Comparison of ENCODE assay signal across 11 cellular contexts in genomic region chr14:49975799-49976198, GRCh38.
A peak's percentile ranks its signal among the peaks of the same experiment; 100 is the strongest.
DNase-seq lines count a peak whose midpoint lies in the region; FAIRE-seq and TF ChIP-seq lines count a peak whose summit lies in the region.
"Had no signal": no experiment of that assay in that cellular context is flagged by ENCODE, and none has a peak within 500 bp of the region (broad histone marks: within the 10 kb centered on the region; RNA-seq: fewer than 3 reads in every experiment).

No MANE protein-coding gene starts in this region.

- no peak for TF ChIP-seq CTCF in OCI-LY1 (IDR thresholded peaks at IDR 0.05; ENCODE audit: low read length)
- no peak for TF ChIP-seq CTCF in endothelial cell of umbilical vein (IDR thresholded peaks at IDR 0.05; ENCODE audit: extremely low read depth in 1 of 2, insufficient read depth in 1 of 2, low read depth in 1 of 2, low read length in 2 of 2)

- H4K20me1 ChIP-seq in OCI-LY1 (ENCODE audit: insufficient read depth, low read length) (no peaks in the 10 kb centered on the region), endothelial cell of umbilical vein (replicated peaks; ENCODE audit: control insufficient read depth, extremely low read depth, insufficient read depth, low read length) (no peaks in the 10 kb centered on the region)

- H3K4me2 ChIP-seq in OCI-LY1 (ENCODE audit: low read length) (peak overlapping the region; percentile 82), endothelial cell of umbilical vein (ENCODE audit: insufficient read depth, low read length) (peak overlapping the region; percentile 8), trophoblast cell (ENCODE audit: low read length) (no peak overlapping the region)

- H3K9ac ChIP-seq in OCI-LY1 (ENCODE audit: low read length) = peak overlapping the region; percentile 16; the same call in 1 of the 2 replicates
- H3K9ac ChIP-seq in endothelial cell of umbilical vein (replicated peaks; ENCODE audit: extremely low read depth, insufficient read depth, low read length) = no peak overlapping the region
- no peak overlapping the region for H3K9ac ChIP-seq in trophoblast cell (ENCODE audit: low read length)

- H3K9me1 ChIP-seq in endothelial cell of umbilical vein (replicated peaks; ENCODE audit: control insufficient read depth, extremely low read depth, insufficient read depth, low read length) = no peaks in the 10 kb centered on the region

- POLR2A ChIA-PET in CD4-positive, alpha-beta memory T cell (lab: Charles Lee; ENCODE audit: partially characterized antibody) = interaction anchor here (0.8 to 19.1 kb wide), 11 partner anchors 24 to 122 kb away, joined by 3 to 486 read pairs (median 23); partner anchors contain the start of gene ARF6
- POLR2A ChIA-PET in endothelial cell of umbilical vein (lab: Charles Lee) = no interaction called here

- H3K9me3 ChIP-seq in CD4-positive, alpha-beta memory T cell (ENCODE audit: control insufficient read depth in 1 of 2, low read length in 2 of 2) = no peaks in the 10 kb centered on the region
- H3K9me3 ChIP-seq in OCI-LY1 (ENCODE audit: low read length) = no peaks in the 10 kb centered on the region
- H3K9me3 ChIP-seq in endothelial cell of umbilical vein (replicated peaks; ENCODE audit: control insufficient read depth, insufficient read depth, low read length) = no peaks in the 10 kb centered on the region
- H3K9me3 ChIP-seq in trophoblast cell (ENCODE audit: insufficient read depth, low read depth, low read length) = no peaks in the 10 kb centered on the region

- dilution Hi-C loops in endothelial cell of umbilical vein (cut with MboI; ENCODE audit: extremely low pct_ligation_motif_present, low sequenced_read_pairs) = no loop called here

- H3K27ac Mint-ChIP-seq in CD4-positive, alpha-beta memory T cell = peak overlapping the region; percentile 63 to 93 (median 83)

- H2BK12ac ChIP-seq in trophoblast cell (ENCODE audit: low read length) = peak overlapping the region; percentile 83

- H3K18ac ChIP-seq in trophoblast cell (ENCODE audit: low read length) = no peak overlapping the region

- H3K4me3 ChIP-seq in CD4-positive, alpha-beta memory T cell (ENCODE audit: low read length in 2 of 2) = no peak overlapping the region
- H3K4me3 ChIP-seq in OCI-LY1 (ENCODE audit: low read depth, low read length, poor library complexity, severe bottlenecking) (no peak overlapping the region), endothelial cell of umbilical vein (replicated peaks in 1 of 3; ENCODE audit: insufficient read depth in 1 of 3, low read depth in 1 of 3, low read length in 3 of 3) (no peak overlapping the region), trophoblast cell (ENCODE audit: low read depth, low read length) (no peak overlapping the region)

- H3K79me2 ChIP-seq in OCI-LY1 (ENCODE audit: insufficient read depth, low read length) (peaks cover 8% of the 10 kb centered on the region), endothelial cell of umbilical vein (ENCODE audit: control insufficient read depth, insufficient read depth, low read length) (no peaks in the 10 kb centered on the region), trophoblast cell (ENCODE audit: control insufficient read depth, insufficient read depth, low read length, poor library complexity) (no peaks in the 10 kb centered on the region)

- H3K4me1 ChIP-seq in CD4-positive, alpha-beta memory T cell (ENCODE audit: insufficient read depth, low read length) = peaks cover 100% of the 10 kb centered on the region
- H3K4me1 ChIP-seq in OCI-LY1 (ENCODE audit: insufficient read depth, low read length, severe bottlenecking) (peaks cover 90% of the 10 kb centered on the region), endothelial cell of umbilical vein (ENCODE audit: control insufficient read depth, extremely low read depth, insufficient read depth, low read length) (peaks cover 51% of the 10 kb centered on the region), trophoblast cell (ENCODE audit: control insufficient read depth in 1 of 2, insufficient read depth in 2 of 2, low read length in 2 of 2) (peaks cover 15 to 18% of the 10 kb centered on the region in 2 experiments)

- no peak overlapping the region for H2AK5ac ChIP-seq in trophoblast cell (ENCODE audit: low read length)

- H3K9me2 ChIP-seq in OCI-LY1 (ENCODE audit: low read depth, low read length) = no peaks in the 10 kb centered on the region

- no peak overlapping the region for H3K23ac ChIP-seq in trophoblast cell (ENCODE audit: low read length)

- no peaks in the 10 kb centered on the region for H3K27me3 ChIP-seq in CD4-positive, alpha-beta memory T cell (ENCODE audit: insufficient read depth, low read length)
- H3K27me3 ChIP-seq in OCI-LY1 (ENCODE audit: insufficient read depth, low read length) (no peaks in the 10 kb centered on the region), endothelial cell of umbilical vein (ENCODE audit: control insufficient read depth in 2 of 2, insufficient read depth in 2 of 2, low read length in 2 of 2) (no peaks in the 10 kb centered on the region), trophoblast cell (ENCODE audit: insufficient read depth, low read length) (no peaks in the 10 kb centered on the region)

- no peak for FAIRE-seq in endothelial cell of umbilical vein (lab: Jason Lieb, UNC)
- FAIRE-seq: endometrium had no signal

- intact Hi-C loops in CD4-positive, alpha-beta memory T cell (cut with micrococcal nuclease) = no loop called here
- intact Hi-C loops in endothelial cell of umbilical vein (cut with micrococcal nuclease) = no loop called here

- H3K27ac ChIP-seq in CD4-positive, alpha-beta memory T cell (ENCODE audit: low read depth, low read length) = peak overlapping the region; percentile 0
- H3K27ac ChIP-seq in OCI-LY1 (ENCODE audit: low read depth, low read length, poor library complexity, severe bottlenecking) (peak overlapping the region; percentile 98), endothelial cell of umbilical vein (ENCODE audit: insufficient read depth, low read depth, low read length) (peak overlapping the region; percentile 65), trophoblast cell (ENCODE audit: low read depth, low read length) (peak overlapping the region; percentile 14)

- peak overlapping the region; percentile 8 for H4K91ac ChIP-seq in trophoblast cell (ENCODE audit: low read depth, low read length)

- CTCF ChIA-PET in CD4-positive, alpha-beta memory T cell (lab: Charles Lee; ENCODE audit: partially characterized antibody) = interaction anchor here (0.7 to 9.4 kb wide), 9 partner anchors 22 to 111 kb away, joined by 3 to 72 read pairs (median 13); no protein-coding TSS in a partner anchor
- CTCF ChIA-PET in endothelial cell of umbilical vein (lab: Charles Lee) = interaction anchor here (0.8 to 3.1 kb wide), 8 partner anchors 68 to 129 kb away, joined by 3 to 19 read pairs (median 4); partner anchors contain the start of gene ARF6

- no peak overlapping the region for H3K4ac ChIP-seq in trophoblast cell (ENCODE audit: low read depth, low read length)

- H4K12ac ChIP-seq in trophoblast cell (ENCODE audit: low read depth, low read length) = no peak overlapping the region

- H2AFZ ChIP-seq in OCI-LY1 (ENCODE audit: low read length) = no peak overlapping the region
- peak overlapping the region; percentile 28 for H2AFZ ChIP-seq in endothelial cell of umbilical vein (ENCODE audit: low read depth, low read length)
- H2AFZ ChIP-seq in trophoblast cell (ENCODE audit: insufficient read depth, low read length, poor library complexity) = no peak overlapping the region

- TF ChIP-seq POLR2A in endothelial cell of umbilical vein (IDR thresholded peaks at IDR 0.05; ENCODE audit: low read depth, low read length) = no peak

- DNase-seq in CD4-positive, alpha-beta memory T cell = no peak
- no peak for DNase-seq in endothelial cell of umbilical vein (ENCODE audit: low read depth, low spot score)
- no peak for DNase-seq in trophoblast cell
- no peak for DNase-seq in HuH-7 (ENCODE audit: low spot score)
- no peak for DNase-seq in central memory CD4-positive, alpha-beta T cell
- DNase-seq in NCI-H1694 (lab: John Stamatoyannopoulos, UW) = no peak
- DNase-seq in NCI-H1417 treated with DMSO at 0.1 percent for 48 hours (lab: John Stamatoyannopoulos, UW) = no peak
- DNase-seq: activated gamma-delta T cell, NCI-H2227 treated with DMSO at 0.1 percent for 48 hours had no signal

- H4K8ac ChIP-seq in trophoblast cell (ENCODE audit: low read depth, low read length) = no peak overlapping the region

- H2BK5ac ChIP-seq in trophoblast cell (ENCODE audit: low read depth, low read length, poor library complexity) = no peak overlapping the region

- H3K36me3 Mint-ChIP-seq in CD4-positive, alpha-beta memory T cell = peaks cover 2 to 4% of the 10 kb centered on the region in 2 donors

- no peak overlapping the region for H3K4me3 Mint-ChIP-seq in CD4-positive, alpha-beta memory T cell

- peaks cover 62 to 96% (median 88%) of the 10 kb centered on the region in 4 donors for H3K4me1 Mint-ChIP-seq in CD4-positive, alpha-beta memory T cell

- BruUV-seq in endothelial cell of umbilical vein (replicated peaks; lab: Mats Ljungman, UMichigan) = no TSS peak

- H3K27me3 Mint-ChIP-seq in CD4-positive, alpha-beta memory T cell = no peaks in the 10 kb centered on the region

- peaks cover 12% of the 10 kb centered on the region for H3F3A ChIP-seq in OCI-LY1 (ENCODE audit: insufficient read depth, low read length)

- no peak overlapping the region for H2BK120ac ChIP-seq in trophoblast cell (ENCODE audit: insufficient read depth, low read length, poor library complexity)

- peaks cover 11% of the 10 kb centered on the region for H3K79me1 ChIP-seq in trophoblast cell (ENCODE audit: low read length)

- no CpG with 5 or more reads among the region's 3 CpGs for WGBS in trophoblast cell (ENCODE audit: extremely low coverage, insufficient coverage, insufficient read length)

- H3K14ac ChIP-seq in trophoblast cell (ENCODE audit: low read length) = no peak overlapping the region

- H3K36me3 ChIP-seq in CD4-positive, alpha-beta memory T cell (ENCODE audit: insufficient read depth, low read length) = no peaks in the 10 kb centered on the region
- H3K36me3 ChIP-seq in OCI-LY1 (ENCODE audit: insufficient read depth, low read length) = peaks cover 4% of the 10 kb centered on the region; the same call in 1 of the 2 replicates
- H3K36me3 ChIP-seq in endothelial cell of umbilical vein (ENCODE audit: control insufficient read depth in 2 of 2, extremely low read depth in 1 of 2, insufficient read depth in 2 of 2, low read length in 2 of 2) = no peaks in the 10 kb centered on the region
- no peaks in the 10 kb centered on the region for H3K36me3 ChIP-seq in trophoblast cell (ENCODE audit: control insufficient read depth in 1 of 2, insufficient read depth in 2 of 2, low read length in 2 of 2)

- H3K9me3 Mint-ChIP-seq in CD4-positive, alpha-beta memory T cell = peaks cover 0 to 3% (median 0%) of the 10 kb centered on the region in 8 donors

TF ChIP-seq in endothelial cell of umbilical vein, 7 proteins besides CTCF, POLR2A, EP300 and RAD21:
- TF ChIP-seq JUN (IDR thresholded peaks at IDR 0.05; ENCODE audit: borderline replicate concordance, insufficient read depth, insufficient read length, low read depth) (no peak), POLR2AphosphoS5 (IDR thresholded peaks at IDR 0.05; ENCODE audit: insufficient read depth, low read depth, low read length) (no peak)

Comparison
In these comparisons a context has a peak if more than half of its experiments do, and no peak if none do; other contexts are left out.
1. H3K27ac ChIP-seq: peak in every context shown above with its lines; median percentile 98 in OCI-LY1; 65 in endothelial cell of umbilical vein; 14 in trophoblast cell; 0 in CD4-positive, alpha-beta memory T cell.